In the genomic region with DNA sequence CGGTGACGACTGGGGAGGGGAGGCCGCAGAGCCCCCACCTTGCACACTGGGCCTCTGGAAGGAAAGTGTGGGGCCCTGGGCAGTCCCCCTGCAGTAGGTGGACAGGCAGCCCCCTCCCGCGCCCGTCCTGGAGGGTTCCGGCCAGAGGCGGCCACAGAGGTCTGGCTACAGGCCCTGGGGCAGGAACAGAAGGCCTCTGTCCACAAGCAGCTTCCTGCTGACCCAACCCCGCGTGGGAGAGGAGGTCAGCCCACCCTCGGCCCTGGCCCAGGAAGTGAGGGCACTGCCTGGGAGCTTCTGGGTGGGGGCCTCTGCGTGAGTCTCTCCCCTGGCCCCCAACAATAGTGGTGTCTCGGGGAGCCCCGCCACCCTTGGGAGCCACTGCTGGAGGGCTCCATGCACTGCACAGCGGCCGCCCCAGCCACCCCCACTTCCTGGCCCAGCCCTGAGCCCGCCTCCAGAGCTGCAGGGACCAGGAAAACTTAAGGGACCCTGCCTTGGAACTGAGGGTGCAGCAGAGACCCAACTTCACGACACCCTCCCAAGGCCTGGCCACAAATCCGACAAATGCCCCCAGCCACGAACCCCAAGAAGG, we compare ENCODE assay signal across 11 cellular contexts. TPM values are rescaled to one million over a fixed set of nuclear protein-coding genes. Genes with fewer than 3 reads are reported as not detected.
A peak's percentile ranks its signal among the peaks of the same experiment; 100 is the strongest.
DNase-seq lines count a peak whose midpoint lies in the region; ATAC-seq and TF ChIP-seq lines count a peak whose summit lies in the region.
"Had no signal": no experiment of that assay in that cellular context is flagged by ENCODE, and none has a peak within 500 bp of the region (broad histone marks: within the 10 kb centered on the region; RNA-seq: fewer than 3 reads in every experiment).

No MANE protein-coding gene starts in this region.

- BruUV-seq in HCT116 (replicated peaks; lab: Mats Ljungman, UMichigan): no TSS peak
- BruUV-seq in Caco-2 (replicated peaks; lab: Mats Ljungman, UMichigan): no TSS peak

- H4K20me1 ChIP-seq in HCT116 (ENCODE audit: insufficient read depth): no peaks in the 10 kb centered on the region
- no peaks in the 10 kb centered on the region for H4K20me1 ChIP-seq in hepatocyte (ENCODE audit: insufficient read depth, poor library complexity, severe bottlenecking)

- RAD21 ChIA-PET in HCT116 (lab: Charles Lee; ENCODE audit: low non-redundant PET in 1 of 2, low total read pairs in 2 of 2, uncharacterized antibody in 2 of 2, unreplicated experiment in 2 of 2): no interaction called here

- WGBS in hepatocyte (ENCODE audit: low lambda C conversion rate, missing lambda C conversion rate): 93% methylated on average over 11 of the region's 20 CpGs

- no peak overlapping the region for H3K4me3 Mint-ChIP-seq in Caco-2 (ENCODE audit: unreplicated experiment)
- H3K4me3 Mint-ChIP-seq in WTC11: no peak overlapping the region
- H3K4me3 Mint-ChIP-seq: CD4-positive, alpha-beta memory T cell had no signal

- peaks cover 83% of the 10 kb centered on the region for H3K79me2 ChIP-seq in HCT116 (ENCODE audit: insufficient read depth, low read length)
- peaks cover 35% of the 10 kb centered on the region for H3K79me2 ChIP-seq in hepatocyte

- DNase-seq in HCT116 (ENCODE audit: low read depth, low spot score) (no peak), cardiac fibroblast (ENCODE audit: low read depth in 2 of 2) (peak; percentile 30 to 41), hepatocyte (ENCODE audit: low spot score) (no peak), posterior cingulate gyrus (peak; percentile 39 to 93 (median 57)), Caco-2 (no peak), WTC11 (ENCODE audit: low spot score) (no peak), cortex of kidney (lab: John Stamatoyannopoulos, UW) (no peak)
- DNase-seq: CD4-positive, alpha-beta memory T cell; NCI-H1105 treated with DMSO at 0.1 percent for 48 hours; occipital lobe had no signal

- H3K27ac ChIP-seq in HCT116 (ENCODE audit: low read depth, low read length) (peak overlapping the region; percentile 75), hepatocyte (peak overlapping the region; percentile 51)

- H3K4me1 Mint-ChIP-seq in Caco-2 (ENCODE audit: low read depth, unreplicated experiment) (no peaks in the 10 kb centered on the region), WTC11 (peaks cover 4% of the 10 kb centered on the region)

- peaks cover 31 to 42% of the 10 kb centered on the region in 2 experiments; a peak in 3 of 4 replicates for H3K4me1 ChIP-seq in HCT116 (ENCODE audit: control insufficient read depth in 1 of 2, insufficient read depth in 2 of 2, low read length in 2 of 2)
- peaks cover 18% of the 10 kb centered on the region for H3K4me1 ChIP-seq in hepatocyte (ENCODE audit: insufficient read depth)
- peaks cover 22% of the 10 kb centered on the region for H3K4me1 ChIP-seq in Caco-2

- TF ChIP-seq CTCF in HCT116 (IDR thresholded peaks at IDR 0.05 in 2 of 3, conservative IDR thresholded peaks at IDR 0.05 in 1 of 3; ENCODE audit: borderline replicate concordance in 1 of 3, insufficient read depth in 1 of 3, low read depth in 2 of 3, low read length in 2 of 3): no peak
- no peak for TF ChIP-seq CTCF in cardiac fibroblast (IDR thresholded peaks at IDR 0.05; ENCODE audit: low read depth, low read length)
- no peak for TF ChIP-seq CTCF in hepatocyte (IDR thresholded peaks at IDR 0.05; ENCODE audit: poor library complexity)
- TF ChIP-seq CTCF in Caco-2 (IDR thresholded peaks at IDR 0.05; ENCODE audit: insufficient read depth in 1 of 2, low read depth in 1 of 2, low read length in 1 of 2, severe bottlenecking in 1 of 2, unreplicated experiment in 1 of 2): no peak
- TF ChIP-seq CTCF in WTC11 (IDR thresholded peaks at IDR 0.05): no peak

- intact Hi-C loops in HCT116 (cut with micrococcal nuclease) (no loop called here), posterior cingulate gyrus (cut with DNase I) (no loop called here), Caco-2 (cut with micrococcal nuclease; ENCODE audit: unreplicated experiment) (no loop called here)

- no peaks in the 10 kb centered on the region for H3K9me3 Mint-ChIP-seq in Caco-2 (ENCODE audit: unreplicated experiment)
- no peaks in the 10 kb centered on the region for H3K9me3 Mint-ChIP-seq in WTC11
- H3K9me3 Mint-ChIP-seq: CD4-positive, alpha-beta memory T cell had no signal

- no peak overlapping the region for H2AFZ ChIP-seq in HCT116 (ENCODE audit: low read depth, low read length, poor library complexity, severe bottlenecking)
- no peak overlapping the region for H2AFZ ChIP-seq in hepatocyte

- POLR2A ChIA-PET in HCT116 (lab: Charles Lee): interaction anchor here (0.6 kb wide), 1 partner anchor 564 kb away, joined by 3 read pairs; no protein-coding TSS in a partner anchor
- POLR2A ChIA-PET in Caco-2 (lab: Charles Lee): no interaction called here
- POLR2A ChIA-PET in WTC11 (lab: Charles Lee): interaction anchor here (0.6 kb wide), 1 partner anchor 1047 kb away, joined by 5 read pairs; no protein-coding TSS in a partner anchor

- TF ChIP-seq POLR2A in HCT116 (IDR thresholded peaks at IDR 0.05; ENCODE audit: borderline replicate concordance, extremely low read depth, insufficient read depth, insufficient read length): no peak

- H3K27me3 Mint-ChIP-seq in Caco-2 (ENCODE audit: insufficient read depth, unreplicated experiment): no peaks in the 10 kb centered on the region
- H3K27me3 Mint-ChIP-seq in WTC11 (ENCODE audit: low read depth): no peaks in the 10 kb centered on the region
- H3K27me3 Mint-ChIP-seq: CD4-positive, alpha-beta memory T cell had no signal

- H3K4me3 ChIP-seq in HCT116 (replicated peaks in 1 of 2; ENCODE audit: low read depth in 1 of 2, low read length in 2 of 2): peak overlapping the region; percentile 51 to 63; a peak in 3 of 4 replicates
- H3K4me3 ChIP-seq in cardiac fibroblast (replicated peaks in 1 of 2; ENCODE audit: low read depth in 2 of 2, low read length in 2 of 2): peak overlapping the region in 1 of 2 donors; percentile 37
- no peak overlapping the region for H3K4me3 ChIP-seq in hepatocyte
- no peak overlapping the region for H3K4me3 ChIP-seq in Caco-2 (ENCODE audit: low read depth, low read length)

- H3K36me3 Mint-ChIP-seq in Caco-2 (ENCODE audit: insufficient read depth, unreplicated experiment) (peaks cover 11% of the 10 kb centered on the region), WTC11 (no peaks in the 10 kb centered on the region)
- H3K36me3 Mint-ChIP-seq: CD4-positive, alpha-beta memory T cell had no signal

- H3K4me2 ChIP-seq in HCT116 (ENCODE audit: low read length): peak overlapping the region; percentile 97
- H3K4me2 ChIP-seq in hepatocyte: no peak overlapping the region

- H3K9me3 ChIP-seq in HCT116 (ENCODE audit: control insufficient read depth in 1 of 2, insufficient read depth in 1 of 2, low read depth in 1 of 2, low read length in 2 of 2): no peaks in the 10 kb centered on the region
- no peaks in the 10 kb centered on the region for H3K9me3 ChIP-seq in hepatocyte (ENCODE audit: low read depth)
- H3K9me3 ChIP-seq in Caco-2: no peaks in the 10 kb centered on the region

- no peaks in the 10 kb centered on the region for H3K9me2 ChIP-seq in HCT116 (ENCODE audit: insufficient read depth)
- no peaks in the 10 kb centered on the region for H3K9me2 ChIP-seq in hepatocyte (replicated peaks; ENCODE audit: insufficient read depth)

- H3K9ac ChIP-seq in HCT116 (ENCODE audit: low read length): peak overlapping the region; percentile 65

- ATAC-seq in HCT116 (no peak), HG02798 (IDR thresholded peaks at IDR 0.05; ENCODE audit: poor library complexity, unreplicated experiment) (no peak), WTC11 (no peak)

- H3K27me3 ChIP-seq in HCT116 (ENCODE audit: insufficient read depth, low read length) (no peaks in the 10 kb centered on the region), hepatocyte (no peaks in the 10 kb centered on the region), Caco-2 (replicated peaks; ENCODE audit: control insufficient read depth, insufficient read depth, low read length) (no peaks in the 10 kb centered on the region)

- CTCF ChIA-PET in HCT116 (lab: Charles Lee): no interaction called here
- CTCF ChIA-PET in Caco-2 (lab: Charles Lee): interaction anchor here (0.6 kb wide), 1 partner anchor 237 kb away, joined by 4 read pairs; no protein-coding TSS in a partner anchor
- CTCF ChIA-PET in WTC11 (lab: Charles Lee): interaction anchor here (0.6 to 2.3 kb wide), 4 partner anchors 20 to 271 kb away, joined by 3 to 11 read pairs (median 6); no protein-coding TSS in a partner anchor

- no peak overlapping the region for H3K27ac Mint-ChIP-seq in Caco-2 (ENCODE audit: unreplicated experiment)
- H3K27ac Mint-ChIP-seq in WTC11: no peak overlapping the region
- H3K27ac Mint-ChIP-seq: CD4-positive, alpha-beta memory T cell had no signal

- H3K36me3 ChIP-seq in HCT116 (ENCODE audit: control insufficient read depth in 1 of 2, insufficient read depth in 2 of 2, low read length in 2 of 2): no peaks in the 10 kb centered on the region; a peak in 1 of 4 replicates
- H3K36me3 ChIP-seq in hepatocyte (replicated peaks; ENCODE audit: insufficient read depth, low read depth): no peaks in the 10 kb centered on the region
- H3K36me3 ChIP-seq in Caco-2 (ENCODE audit: control insufficient read depth, insufficient read depth, low read length): no peaks in the 10 kb centered on the region

- no peak for TF ChIP-seq RAD21 in HCT116 (IDR thresholded peaks at IDR 0.05; ENCODE audit: low read depth)

TF ChIP-seq in HCT116, 20 proteins besides CTCF, POLR2A, EP300 and RAD21 (continues in another document):
- TF ChIP-seq EZH2 (IDR thresholded peaks at IDR 0.05): no peak
- TF ChIP-seq ELF1 (IDR thresholded peaks at IDR 0.05; ENCODE audit: borderline replicate concordance, low read depth): no peak
- no peak for TF ChIP-seq EZH2phosphoT487 (IDR thresholded peaks at IDR 0.05; ENCODE audit: borderline replicate concordance)
- TF ChIP-seq CEBPB (IDR thresholded peaks at IDR 0.05; ENCODE audit: low read depth): no peak
- TF ChIP-seq FOSL1 (IDR thresholded peaks at IDR 0.05; ENCODE audit: low read depth): no peak

TF ChIP-seq in WTC11, 78 proteins besides CTCF, POLR2A, EP300 and RAD21 (continues in another document):
- TF ChIP-seq CREM (CRISPR knock-in tag; IDR thresholded peaks at IDR 0.05): no peak
- no peak for TF ChIP-seq TEAD4 (CRISPR knock-in tag; IDR thresholded peaks at IDR 0.05)

RNA-seq across cellular contexts. Expression of gene MICALL2, which starts 4.7 kb away (rescaled TPM):
- total RNA-seq in HCT116 (2021; ENCODE audit: unreplicated experiment) (60.7 TPM), hepatocyte (9.8 and 16.4 TPM in 2 replicates), Caco-2 (2022) (14.7 and 15.4 TPM in 2 replicates), WTC11 (2021) (13.6 to 15.7 TPM (median 14.1 TPM) in 3 replicates)
- 37.9 and 38.6 TPM in 2 replicates for polyA plus RNA-seq in HCT116 (2012)
- 28.2 and 34.5 TPM in 2 replicates for polyA plus RNA-seq in hepatocyte

RNA-seq across cellular contexts. Expression of gene INTS1, which starts 49.6 kb away (rescaled TPM):
- total RNA-seq in HCT116 (2021; ENCODE audit: unreplicated experiment) (167 TPM), hepatocyte (15.5 and 30.0 TPM in 2 replicates), Caco-2 (2022) (122 and 124 TPM in 2 replicates), WTC11 (2021) (143 to 161 TPM (median 150 TPM) in 3 replicates)
- 100 TPM in 2 replicates for polyA plus RNA-seq in HCT116 (2012)
- polyA plus RNA-seq in hepatocyte: 53.6 and 57.3 TPM in 2 replicates

Comparison
In these comparisons a context has a peak if more than half of its experiments do, and no peak if none do; other contexts are left out.
1. DNase-seq: peak in cardiac fibroblast (2 of 2) and posterior cingulate gyrus (10 of 10); none in HCT116 (single experiment), hepatocyte (single experiment), Caco-2 (0 of 2), WTC11 (single experiment) and cortex of kidney (single experiment).
2. H3K4me3 ChIP-seq: peak in HCT116 (2 of 2); none in hepatocyte (single experiment) and Caco-2 (single experiment).